10 cellular contexts compared by ENCODE assay signal in the genomic region with DNA sequence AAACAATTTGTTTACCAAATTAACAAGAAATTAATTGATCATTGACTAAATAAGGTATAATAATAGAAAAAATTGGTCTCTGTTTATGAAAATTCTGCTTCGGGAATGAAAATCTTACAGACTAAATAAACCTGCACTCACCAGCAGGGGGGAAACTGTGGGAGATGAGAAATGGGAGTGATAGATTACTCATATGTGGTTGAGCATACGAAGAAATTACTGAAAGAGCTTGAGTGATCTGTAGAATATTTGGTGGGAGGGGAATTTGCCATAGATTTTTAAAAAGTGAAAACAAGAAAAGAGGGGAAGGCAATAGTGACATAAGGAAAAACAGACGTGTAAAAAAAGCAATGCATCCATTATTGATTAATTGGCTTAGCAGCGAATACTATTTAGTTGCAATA. TPM values are rescaled to one million over a fixed set of nuclear protein-coding genes. Genes with fewer than 3 reads are reported as not detected.
A peak's percentile ranks its signal among the peaks of the same experiment; 100 is the strongest.
DNase-seq lines count a peak whose midpoint lies in the region; ATAC-seq and TF ChIP-seq lines count a peak whose summit lies in the region.
"Had no signal": no experiment of that assay in that cellular context is flagged by ENCODE, and none has a peak within 500 bp of the region (broad histone marks: within the 10 kb centered on the region; RNA-seq: fewer than 3 reads in every experiment).

No MANE protein-coding gene starts in this region.

- peak; percentile 36 for TF ChIP-seq CTCF in fibroblast of villous mesenchyme (IDR thresholded peaks at IDR 0.05; ENCODE audit: insufficient read depth, low read depth, low read length)
- TF ChIP-seq CTCF in WERI-Rb-1 (IDR thresholded peaks at IDR 0.05; ENCODE audit: low read depth, low read length), result no peak

- H3K9me3 ChIP-seq in WERI-Rb-1 (ENCODE audit: severe bottlenecking), result no peaks in the 10 kb centered on the region

- no peaks in the 10 kb centered on the region for H3K27me3 ChIP-seq in WERI-Rb-1 (ENCODE audit: insufficient read depth, low read depth, severe bottlenecking)

- peak; percentile 32 for DNase-seq in DMS53 (lab: John Stamatoyannopoulos, UW)
- no peak for DNase-seq in DMS53 treated with DMSO at 0.1 percent for 48 hours (lab: John Stamatoyannopoulos, UW; ENCODE audit: unreplicated experiment)
- peak; percentile 46 for DNase-seq in HT1080 (ENCODE audit: low read depth)
- DNase-seq in fibroblast of villous mesenchyme (ENCODE audit: low read depth), result no peak
- DNase-seq in UCSD-AML1 (lab: John Stamatoyannopoulos, UW; ENCODE audit: unreplicated experiment), result no peak
- no peak for DNase-seq in KG1 (lab: John Stamatoyannopoulos, UW)
- DNase-seq in WERI-Rb-1, result no peak
- DNase-seq: 8988T had no signal

- no peak overlapping the region for H3K27ac ChIP-seq in WERI-Rb-1
- H3K27ac ChIP-seq: epithelial cell of prostate had no signal

- no peak overlapping the region for H3K4me3 ChIP-seq in fibroblast of villous mesenchyme (ENCODE audit: low read depth, low read length)
- no peak overlapping the region for H3K4me3 ChIP-seq in WERI-Rb-1 (ENCODE audit: low read depth, low read length)

- peak; percentile 48 for ATAC-seq in GM21528 (IDR thresholded peaks at IDR 0.05; ENCODE audit: low FRiP score, unreplicated experiment)

- H3K36me3 ChIP-seq in WERI-Rb-1, result no peaks in the 10 kb centered on the region

RNA-seq across cellular contexts. Expression of a gene that starts 2.2 kb away (rescaled TPM):
- total RNA-seq in HT1080 (2014; rRNA removed; shearing (Covaris generic)), result not detected in 2 replicates
- polyA plus RNA-seq in HT1080 (2015; cell fraction: cytosol; rRNA removed), result not detected in 2 replicates
- polyA plus RNA-seq in HT1080 (2015; cell fraction: nucleus; rRNA removed), result not detected in 2 replicates
- 1.3 TPM in 2 replicates for total RNA-seq in fibroblast of villous mesenchyme

RNA-seq across cellular contexts. Expression of a gene that starts 18.6 kb away (rescaled TPM):
- total RNA-seq in HT1080 (2014; rRNA removed; shearing (Covaris generic)), result 30.6 and 39.6 TPM in 2 replicates
- 31.3 and 33.6 TPM in 2 replicates for polyA plus RNA-seq in HT1080 (2015; cell fraction: cytosol; rRNA removed)
- polyA plus RNA-seq in HT1080 (2015; cell fraction: nucleus; rRNA removed), result 27.0 and 29.3 TPM in 2 replicates
- total RNA-seq in fibroblast of villous mesenchyme, result 23.5 and 32.0 TPM in 2 replicates

RNA-seq across cellular contexts. Expression of a gene that starts 43.5 kb away (rescaled TPM):
- not detected in 2 replicates for total RNA-seq in HT1080 (2014; rRNA removed; shearing (Covaris generic))
- not detected in 2 replicates for polyA plus RNA-seq in HT1080 (2015; cell fraction: cytosol; rRNA removed)
- polyA plus RNA-seq in HT1080 (2015; cell fraction: nucleus; rRNA removed), result not detected in 2 replicates
- total RNA-seq in fibroblast of villous mesenchyme, result not detected in 2 replicates

Comparison
In these comparisons a context has a peak if more than half of its experiments do, and no peak if none do; other contexts are left out.
1. DNase-seq: peak in DMS53 (single experiment) and HT1080 (single experiment); none in DMS53 treated with DMSO at 0.1 percent for 48 hours (single experiment), fibroblast of villous mesenchyme (single experiment), UCSD-AML1 (single experiment), KG1 (single experiment) and WERI-Rb-1 (single experiment).